21 cellular contexts compared by ENCODE assay signal in genomic region chr2:201960300-201960699, GRCh38.
"Had no signal": no experiment of that assay in that cellular context is flagged by ENCODE, and none has a peak within 500 bp of the region (broad histone marks: within the 10 kb centered on the region; RNA-seq: fewer than 3 reads in every experiment).

No MANE protein-coding gene starts in this region.

- H3K36me3 Mint-ChIP-seq: memory B cell; naive B cell; stimulated activated memory B cell treated with anti-CD40 and anti-IgM and Interleukin-4, amounts not matched to agents 10 μg/mL and 1 μg/mL and 100 μg/mL, for 72 hours had no signal

- H3K4me1 Mint-ChIP-seq: stimulated activated memory B cell treated with anti-CD40 and anti-IgM and Interleukin-4, amounts not matched to agents 10 μg/mL and 1 μg/mL and 100 μg/mL, for 72 hours had no signal

- ATAC-seq: activated CD4-positive, CD25-positive, alpha-beta regulatory T cell treated with anti-CD3 and anti-CD28 coated beads, Interleukin-2, amount 50 U/mL, for 24 hours; activated T-cell treated with anti-CD3 and anti-CD28 coated beads, Interleukin-2, amount 50 U/mL, for 4 hours; gastroesophageal sphincter; heart right ventricle; mucosa of descending colon; pancreas; sciatic nerve; stimulated activated memory B cell treated with anti-CD40 and anti-IgM and Interleukin-4, amounts not matched to agents 10 μg/mL and 1 μg/mL and 100 μg/mL, for 72 hours had no signal

- H3K4me3 Mint-ChIP-seq: activated CD4-positive, alpha-beta T cell treated with anti-CD3 and anti-CD28 coated beads, Interleukin-2, amount 10 ng/mL, durations not matched to agents 7 days and 5 days; activated naive CD4-positive, alpha-beta T cell treated with anti-CD3 and anti-CD28 coated beads for 36 hours; activated T-cell treated with anti-CD3 and anti-CD28 coated beads, Interleukin-2, amount 50 U/mL, for 4 hours; memory B cell; stimulated activated memory B cell treated with anti-CD40 and anti-IgM and Interleukin-4, amounts not matched to agents 10 μg/mL and 1 μg/mL and 100 μg/mL, for 72 hours had no signal

- H3K36me3 ChIP-seq: brain microvascular endothelial cell, esophagus muscularis mucosa, gastroesophageal sphincter, heart right ventricle, left ventricle myocardium inferior, pancreas, spleen had no signal

- H3K27ac Mint-ChIP-seq: activated CD4-positive, alpha-beta T cell treated with anti-CD3 and anti-CD28 coated beads, Interleukin-2, amount 10 ng/mL, durations not matched to agents 7 days and 5 days; activated naive CD4-positive, alpha-beta T cell treated with anti-CD3 and anti-CD28 coated beads for 36 hours; memory B cell; naive B cell; stimulated activated memory B cell treated with anti-CD40 and anti-IgM and Interleukin-4, amounts not matched to agents 10 μg/mL and 1 μg/mL and 100 μg/mL, for 72 hours had no signal

- H3K4me3 ChIP-seq: esophagus muscularis mucosa, gastroesophageal sphincter, heart right ventricle, left ventricle myocardium inferior, mucosa of descending colon, pancreas, spleen had no signal

- H3K27me3 ChIP-seq: brain microvascular endothelial cell, esophagus muscularis mucosa, gastroesophageal sphincter, heart right ventricle had no signal

- H3K27ac ChIP-seq: brain microvascular endothelial cell, esophagus muscularis mucosa, gastroesophageal sphincter, heart right ventricle, left ventricle myocardium inferior, pancreas, spleen had no signal

- H3K9me3 Mint-ChIP-seq: activated CD4-positive, alpha-beta T cell treated with anti-CD3 and anti-CD28 coated beads, Interleukin-2, amount 10 ng/mL, durations not matched to agents 7 days and 5 days; activated naive CD4-positive, alpha-beta T cell treated with anti-CD3 and anti-CD28 coated beads for 36 hours; activated T-cell treated with anti-CD3 and anti-CD28 coated beads, Interleukin-2, amount 50 U/mL, for 4 hours; memory B cell; naive B cell; stimulated activated memory B cell treated with anti-CD40 and anti-IgM and Interleukin-4, amounts not matched to agents 10 μg/mL and 1 μg/mL and 100 μg/mL, for 72 hours had no signal

- H3K4me1 ChIP-seq: left ventricle myocardium inferior, pancreas, spleen had no signal

- H3K9me3 ChIP-seq: esophagus muscularis mucosa, gastroesophageal sphincter, heart right ventricle, left ventricle myocardium inferior, mucosa of descending colon, pancreas, spleen had no signal

- DNase-seq: activated CD4-positive, alpha-beta T cell treated with anti-CD3 and anti-CD28 coated beads, Interleukin-2, amount 10 ng/mL, durations not matched to agents 7 days and 5 days; activated CD8-positive, alpha-beta memory T cell treated with anti-CD3 and anti-CD28 coated beads, Interleukin-2, amount 50 U/mL, for 4 hours; activated naive CD4-positive, alpha-beta T cell treated with anti-CD3 and anti-CD28 coated beads for 36 hours; activated T-cell treated with anti-CD3 and anti-CD28 coated beads, Interleukin-2, amount 50 U/mL, for 4 hours; brain microvascular endothelial cell; cortex of kidney; effector CD4-positive, alpha-beta T cell; heart right ventricle; left ventricle myocardium inferior; mucosa of descending colon; naive B cell; pancreas; spleen; stimulated activated CD4-positive, alpha-beta T cell treated with anti-CD3 and anti-CD28 coated beads, Interleukin-4, amount 100 ng/mL, for 4 hours; T1000 had no signal
